In genomic region chr5:32332361-32332760, GRCh38 we compare ENCODE assay signal across 13 cellular contexts.
"Had no signal": no experiment of that assay in that cellular context is flagged by ENCODE, and none has a peak within 500 bp of the region (broad histone marks: within the 10 kb centered on the region; RNA-seq: fewer than 3 reads in every experiment).

No MANE protein-coding gene starts in this region.

- H3K36me3 ChIP-seq: heart left ventricle, neutrophil had no signal

- H3K27me3 ChIP-seq: dorsolateral prefrontal cortex, heart left ventricle, neutrophil had no signal

- H3K4me3 ChIP-seq: dorsolateral prefrontal cortex, heart left ventricle, mucosa of descending colon had no signal

- H3K9me3 ChIP-seq: heart left ventricle, mucosa of descending colon, neutrophil had no signal

- ATAC-seq: esophagus mucosa; heart left ventricle; naive thymus-derived CD8-positive, alpha-beta T cell; right cardiac atrium; stimulated activated memory B cell treated with anti-CD40 and anti-IgM and Interleukin-4, amounts not matched to agents 10 μg/mL and 1 μg/mL and 100 μg/mL, for 72 hours had no signal

- DNase-seq: cortex of kidney; dorsolateral prefrontal cortex; effector CD8-positive, alpha-beta T cell; heart left ventricle; hypothalamus; kidney glomerular epithelial cell; naive thymus-derived CD8-positive, alpha-beta T cell; right cardiac atrium; stimulated activated CD4-positive, alpha-beta T cell treated with anti-CD3 and anti-CD28 coated beads, Interleukin-4, amount 100 ng/mL, for 1 hour had no signal

- H3K27ac ChIP-seq: dorsolateral prefrontal cortex, heart left ventricle, neutrophil had no signal
